8 cellular contexts compared by ENCODE assay signal in genomic region chr19:51259348-51260245, GRCh38. TPM values are rescaled to one million over a fixed set of nuclear protein-coding genes. Genes with fewer than 3 reads are reported as not detected.
DNase-seq lines count a peak whose midpoint lies in the region; ATAC-seq and TF ChIP-seq lines count a peak whose summit lies in the region.

No MANE protein-coding gene starts in this region.

- no peak overlapping the region for H3K4me3 ChIP-seq in cardiac muscle cell
- H3K4me3 ChIP-seq in right cardiac atrium (ENCODE audit: low read length), result no peak overlapping the region
- H3K4me3 ChIP-seq in foreskin fibroblast (ENCODE audit: low read depth in 1 of 2, low read length in 2 of 2), result no peak overlapping the region

- peak; percentile 89 for TF ChIP-seq CTCF in cardiac muscle cell (IDR thresholded peaks at IDR 0.05; ENCODE audit: low read depth, low read length)
- TF ChIP-seq CTCF in foreskin fibroblast (IDR thresholded peaks at IDR 0.05; ENCODE audit: low read depth, low read length), result peak; percentile 57

- H3K36me3 ChIP-seq in cardiac muscle cell, result no peaks in the 10 kb centered on the region

- H3K27ac ChIP-seq in cardiac muscle cell (no peak overlapping the region), right cardiac atrium (ENCODE audit: low read length) (no peak overlapping the region)

- H3K27me3 ChIP-seq in cardiac muscle cell (no peaks in the 10 kb centered on the region), right cardiac atrium (ENCODE audit: control insufficient read depth, insufficient read depth) (peaks cover 3% of the 10 kb centered on the region)

- 33% methylated on average over 5 of the region's 5 CpGs for WGBS in right cardiac atrium

- ATAC-seq in right cardiac atrium (no peak), HG03469 (IDR thresholded peaks at IDR 0.05; ENCODE audit: unreplicated experiment) (no peak)

- peak; percentile 27 to 54 for DNase-seq in cardiac muscle cell (ENCODE audit: low read depth in 1 of 2, low spot score in 1 of 2)
- DNase-seq in right cardiac atrium, result no peak
- DNase-seq in NCI-H1092 (lab: John Stamatoyannopoulos, UW), result peak; percentile 0
- DNase-seq in activated CD8-positive, alpha-beta memory T cell treated with anti-CD3 and anti-CD28 coated beads for 24 hours, result peak; percentile 63
- peak; percentile 3 to 23 for DNase-seq in foreskin fibroblast
- DNase-seq in smooth muscle cell of the brain vasculature (ENCODE audit: low read depth, low spot score), result peak; percentile 12
- no peak for DNase-seq in DMS153 treated with DMSO at 0.1 percent for 48 hours (lab: John Stamatoyannopoulos, UW; ENCODE audit: unreplicated experiment)

- H3K4me1 ChIP-seq in cardiac muscle cell (ENCODE audit: low read depth), result no peaks in the 10 kb centered on the region
- no peaks in the 10 kb centered on the region for H3K4me1 ChIP-seq in right cardiac atrium (ENCODE audit: control insufficient read depth, insufficient read depth, low read length)

- no peaks in the 10 kb centered on the region for H3K9me3 ChIP-seq in cardiac muscle cell (ENCODE audit: low read depth)
- no peaks in the 10 kb centered on the region for H3K9me3 ChIP-seq in right cardiac atrium (ENCODE audit: control insufficient read depth, low read length)

- intact Hi-C loops in right cardiac atrium (cut with DNase I), result no loop called here

RNA-seq across cellular contexts. Expression of gene SIGLECL1, which starts 8.7 kb away (rescaled TPM):
- total RNA-seq in cardiac muscle cell, result not detected in 2 replicates
- polyA plus RNA-seq in cardiac muscle cell, result not detected in 2 replicates
- total RNA-seq in right cardiac atrium, result not detected
- not detected for polyA plus RNA-seq in right cardiac atrium

RNA-seq across cellular contexts. Expression of gene CD33, which starts 34.7 kb away (rescaled TPM):
- not detected in 2 replicates for total RNA-seq in cardiac muscle cell
- not detected in 2 replicates for polyA plus RNA-seq in cardiac muscle cell
- total RNA-seq in right cardiac atrium, result 1 to 10 TPM; 2.3 to 6.0 (median 4.1) TPM
- polyA plus RNA-seq in right cardiac atrium, result 2.4 TPM

RNA-seq across cellular contexts. Expression of gene IGLON5, which starts 51.8 kb away (rescaled TPM):
- total RNA-seq in cardiac muscle cell (9.7 and 12.6 TPM in 2 replicates), right cardiac atrium (under 1 TPM in 1 of 4 donors, not detected in 3; 0.31 TPM)
- polyA plus RNA-seq in cardiac muscle cell (1.5 and 3.3 TPM in 2 replicates), right cardiac atrium (0.07 TPM)

Comparison
In these comparisons a context has a peak if more than half of its experiments do, and no peak if none do; other contexts are left out.
1. DNase-seq: peak in cardiac muscle cell (2 of 2), NCI-H1092 (single experiment), activated CD8-positive, alpha-beta memory T cell treated with anti-CD3 and anti-CD28 coated beads for 24 hours (single experiment), foreskin fibroblast (2 of 2) and smooth muscle cell of the brain vasculature (single experiment); none in right cardiac atrium (0 of 3) and DMS153 treated with DMSO at 0.1 percent for 48 hours (single experiment).